27 cellular contexts compared by ENCODE assay signal in genomic region chr3:174936590-174936989, GRCh38.
"Had no signal": no experiment of that assay in that cellular context is flagged by ENCODE, and none has a peak within 500 bp of the region (broad histone marks: within the 10 kb centered on the region; RNA-seq: fewer than 3 reads in every experiment).

No MANE protein-coding gene starts in this region.

- DNase-seq: activated CD4-positive, alpha-beta memory T cell treated with anti-CD3 and anti-CD28 coated beads, Interleukin-2, amount 10 ng/mL, durations not matched to agents 7 days and 5 days; activated CD4-positive, alpha-beta T cell treated with anti-CD3 and anti-CD28 coated beads for 1 hour; activated CD4-positive, alpha-beta T cell treated with anti-CD3 and anti-CD28 coated beads for 4 hours; activated CD4-positive, alpha-beta T cell treated with anti-CD3 and anti-CD28 coated beads, Interleukin-2, amount 10 ng/mL, durations not matched to agents 7 days and 5 days; activated CD4-positive, alpha-beta T cell treated with anti-CD3 and anti-CD28 coated beads, Interleukin-2, amount 50 U/mL, for 4 hours; activated CD8-positive, alpha-beta memory T cell treated with anti-CD3 and anti-CD28 coated beads, Interleukin-2, amount 50 U/mL, for 48 hours; activated gamma-delta T cell; activated naive CD4-positive, alpha-beta T cell; activated naive CD4-positive, alpha-beta T cell treated with anti-CD3 and anti-CD28 coated beads, Interleukin-2, amount 10 ng/mL, durations not matched to agents 7 days and 5 days; activated naive CD8-positive, alpha-beta T cell treated with anti-CD3 and anti-CD28 coated beads, Interleukin-2, amount 10 ng/mL, durations not matched to agents 7 days and 5 days; activated T-cell treated with anti-CD3 and anti-CD28 coated beads for 4 hours; activated T-cell treated with anti-CD3 and anti-CD28 coated beads, Interleukin-2, amount 50 U/mL, for 24 hours; activated T-cell treated with anti-CD3 and anti-CD28 coated beads, Interleukin-2, amount 50 U/mL, for 72 hours; anterior cingulate cortex; brain microvascular endothelial cell; dorsolateral prefrontal cortex; effector memory CD4-positive, alpha-beta T cell; endodermal cell; foreskin keratinocyte; gastrocnemius medialis; heart right ventricle; T-cell; T-helper 2 cell had no signal

- H3K4me1 ChIP-seq: foreskin keratinocyte, gastrocnemius medialis, heart right ventricle had no signal

- H3K27ac ChIP-seq: coronary artery, dorsolateral prefrontal cortex, foreskin keratinocyte, gastrocnemius medialis, heart right ventricle had no signal

- H3K9me3 ChIP-seq: gastrocnemius medialis had no signal

- H3K27me3 ChIP-seq: brain microvascular endothelial cell, dorsolateral prefrontal cortex, foreskin keratinocyte, gastrocnemius medialis, heart right ventricle had no signal

- H3K4me3 ChIP-seq: coronary artery, dorsolateral prefrontal cortex, gastrocnemius medialis, heart right ventricle had no signal

- H3K36me3 ChIP-seq: brain microvascular endothelial cell, gastrocnemius medialis, heart right ventricle had no signal

- ATAC-seq: activated naive CD4-positive, alpha-beta T cell treated with anti-CD3 and anti-CD28 coated beads, Interleukin-2, amount 50 U/mL, for 72 hours; activated T-cell treated with anti-CD3 and anti-CD28 coated beads, Interleukin-2, amount 50 U/mL, for 72 hours; esophagus mucosa; gastrocnemius medialis; heart right ventricle; T-cell; WTC11 had no signal
